27 cellular contexts compared by ENCODE assay signal in the genomic region with DNA sequence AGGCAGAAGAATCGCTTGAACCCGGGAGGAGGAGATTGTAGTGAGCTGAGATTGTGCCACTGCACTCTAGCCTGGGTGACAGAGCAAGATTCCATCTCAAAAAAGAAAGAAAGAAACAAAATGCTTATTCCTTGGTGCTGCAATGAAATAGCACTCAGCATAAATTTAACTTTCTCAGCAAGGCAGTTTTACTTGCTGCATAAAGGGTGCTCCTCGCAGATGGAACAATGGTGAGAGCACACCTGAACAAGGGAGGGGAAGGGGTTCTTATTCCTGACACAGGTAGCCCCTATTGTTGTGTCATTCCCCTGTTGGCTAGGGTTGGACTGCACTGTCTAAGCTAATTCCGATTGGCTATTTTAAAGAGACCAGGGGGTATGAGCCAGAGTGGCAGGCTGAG. TPM values are rescaled to one million over a fixed set of nuclear protein-coding genes. Genes with fewer than 3 reads are reported as not detected.
A peak's percentile ranks its signal among the peaks of the same experiment; 100 is the strongest.
DNase-seq lines count a peak whose midpoint lies in the region; ATAC-seq, FAIRE-seq and TF ChIP-seq lines count a peak whose summit lies in the region.
"Had no signal": no experiment of that assay in that cellular context is flagged by ENCODE, and none has a peak within 500 bp of the region (broad histone marks: within the 10 kb centered on the region; RNA-seq: fewer than 3 reads in every experiment).

No MANE protein-coding gene starts in this region.

- H3K9me3 Mint-ChIP-seq in stimulated activated naive CD8-positive, alpha-beta T cell treated with anti-CD3 and anti-CD28 coated beads, Interleukin-15, amount 100 ng/mL, for 72 hours, result peaks cover 14 to 22% of the 10 kb centered on the region in 2 donors

- POLR2A ChIA-PET in HepG2 (lab: Yijun Ruan, JAX), result no interaction called here
- POLR2A ChIA-PET in GM12878 (lab: Charles Lee), result interaction anchor here (0.6 kb wide), 1 partner anchor 12 kb away, joined by 3 read pairs; no protein-coding TSS in a partner anchor

- H4K20me1 ChIP-seq in HepG2 (ENCODE audit: insufficient read depth, low read length), result peaks cover 18% of the 10 kb centered on the region
- H4K20me1 ChIP-seq in Karpas-422 (ENCODE audit: insufficient read depth, low read depth, low read length), result no peaks in the 10 kb centered on the region
- no peaks in the 10 kb centered on the region for H4K20me1 ChIP-seq in GM12878 (ENCODE audit: control insufficient read depth, insufficient read depth)

- intact Hi-C loops in HepG2 (cut with micrococcal nuclease; ENCODE audit: unreplicated experiment) (no loop called here), right lobe of liver (cut with DNase I) (no loop called here), GM12878 (cut with micrococcal nuclease; ENCODE audit: unreplicated experiment) (no loop called here)

- H3K9ac ChIP-seq in HepG2 (ENCODE audit: insufficient read depth, low read depth, low read length) (no peak overlapping the region), Karpas-422 (ENCODE audit: low read length) (no peak overlapping the region), GM12878 (ENCODE audit: control insufficient read depth, insufficient read depth, low read length) (no peak overlapping the region)

- BruUV-seq in HepG2 (replicated peaks; lab: Mats Ljungman, UMichigan) (no TSS peak), GM12878 (replicated peaks; lab: Mats Ljungman, UMichigan) (TSS peak; percentile 21)

- H3K9me2 ChIP-seq in Karpas-422 (replicated peaks; ENCODE audit: insufficient read depth, low read length), result no peaks in the 10 kb centered on the region

- H3K79me2 ChIP-seq in HepG2 (ENCODE audit: insufficient read depth, low read length), result peaks cover 84% of the 10 kb centered on the region
- peaks cover 92% of the 10 kb centered on the region for H3K79me2 ChIP-seq in Karpas-422 (ENCODE audit: low read length)
- peaks cover 69% of the 10 kb centered on the region for H3K79me2 ChIP-seq in GM12878 (ENCODE audit: control insufficient read depth, insufficient read depth, low read length)

- TF ChIP-seq CTCF in HepG2 (CRISPR knock-in tag; IDR thresholded peaks at IDR 0.05), result no peak
- no peak for TF ChIP-seq CTCF in right lobe of liver (IDR thresholded peaks at IDR 0.05)
- no peak for TF ChIP-seq CTCF in GM12878 (IDR thresholded peaks at IDR 0.05 in 2 of 3, conservative IDR thresholded peaks at IDR 0.05 in 1 of 3; ENCODE audit: control insufficient read depth in 2 of 3, extremely low read depth in 1 of 3, insufficient read depth in 1 of 3, low read depth in 3 of 3, low read length in 3 of 3)

- H3K27ac Mint-ChIP-seq in stimulated activated naive CD8-positive, alpha-beta T cell treated with anti-CD3 and anti-CD28 coated beads, Interleukin-15, amount 100 ng/mL, for 72 hours, result peak overlapping the region; percentile 9 to 31
- H3K27ac Mint-ChIP-seq: T-helper 1 cell treated with Interleukin-12 subunit alpha and Interleukin-12 subunit beta and Interleukin-4 antibody, amounts not matched to agents 30 μg/mL and 1 μg/mL, for 36 hours had no signal

- H3K4me2 ChIP-seq in HepG2 (ENCODE audit: low read depth, low read length) (no peak overlapping the region), Karpas-422 (ENCODE audit: low read depth, low read length, poor library complexity, severe bottlenecking) (no peak overlapping the region), GM12878 (ENCODE audit: control insufficient read depth, insufficient read depth) (no peak overlapping the region)

- no peaks in the 10 kb centered on the region for H3K27me3 Mint-ChIP-seq in stimulated activated naive CD8-positive, alpha-beta T cell treated with anti-CD3 and anti-CD28 coated beads, Interleukin-15, amount 100 ng/mL, for 72 hours

- RAD21 ChIA-PET in GM12878 (lab: Charles Lee; ENCODE audit: unreplicated experiment), result no interaction called here

- TF ChIP-seq EP300 in HepG2 (IDR thresholded peaks at IDR 0.05; ENCODE audit: low read depth in 2 of 2, low read length in 2 of 2) (no peak), HepG2 (CRISPR knock-in tag; IDR thresholded peaks at IDR 0.05; ENCODE audit: borderline replicate concordance) (no peak), GM12878 (IDR thresholded peaks at IDR 0.05; ENCODE audit: borderline replicate concordance in 1 of 2, control insufficient read depth in 1 of 2, low read depth in 2 of 2, low read length in 2 of 2) (no peak)

- peaks cover 55% of the 10 kb centered on the region for H3K4me1 ChIP-seq in HepG2 (ENCODE audit: insufficient read depth, low read length)
- no peaks in the 10 kb centered on the region for H3K4me1 ChIP-seq in right lobe of liver
- H3K4me1 ChIP-seq in Karpas-422 (ENCODE audit: low read length), result no peaks in the 10 kb centered on the region
- no peaks in the 10 kb centered on the region for H3K4me1 ChIP-seq in GM12878 (ENCODE audit: control insufficient read depth, insufficient read depth, low read length)
- H3K4me1 ChIP-seq: prostate gland, uterus had no signal

- H3K4me1 Mint-ChIP-seq in stimulated activated naive CD8-positive, alpha-beta T cell treated with anti-CD3 and anti-CD28 coated beads, Interleukin-15, amount 100 ng/mL, for 72 hours, result peaks cover 65% of the 10 kb centered on the region

- CTCF ChIA-PET in HepG2 (lab: Yijun Ruan, JAX; ENCODE audit: low intra/inter-chr PET ratio, low total read pairs), result no interaction called here
- CTCF ChIA-PET in GM12878 (lab: Yijun Ruan, JAX), result interaction anchor here (0.9 kb wide), 1 partner anchor 11 kb away, joined by 3 read pairs; no protein-coding TSS in a partner anchor

- H2AFZ ChIP-seq in HepG2 (ENCODE audit: low read length) (no peak overlapping the region), Karpas-422 (ENCODE audit: low read length) (no peak overlapping the region), GM12878 (ENCODE audit: control insufficient read depth, low read depth, low read length) (no peak overlapping the region)

- FAIRE-seq in HepG2 (lab: Jason Lieb, UNC) (no peak), GM12878 (lab: Jason Lieb, UNC) (no peak)

- H3K4me3 Mint-ChIP-seq in stimulated activated naive CD8-positive, alpha-beta T cell treated with anti-CD3 and anti-CD28 coated beads, Interleukin-15, amount 100 ng/mL, for 72 hours, result peak overlapping the region in 1 of 2 donors; percentile 16
- H3K4me3 Mint-ChIP-seq: H9; T-helper 1 cell treated with Interleukin-12 subunit alpha and Interleukin-12 subunit beta and Interleukin-4 antibody, amounts not matched to agents 30 μg/mL and 1 μg/mL, for 36 hours had no signal

- ATAC-seq in HepG2 (no peak), right lobe of liver (no peak), GM12878 (no peak), GM21447 (IDR thresholded peaks at IDR 0.05; ENCODE audit: unreplicated experiment) (no peak)
- ATAC-seq in stimulated activated naive CD8-positive, alpha-beta T cell treated with anti-CD3 and anti-CD28 coated beads, Interleukin-15, amount 100 ng/mL, for 72 hours, result no peak
- ATAC-seq: left lobe of liver had no signal

- no peak overlapping the region for H3K4me3 ChIP-seq in HepG2 (replicated peaks in 1 of 3; ENCODE audit: insufficient read depth in 1 of 3, low read depth in 2 of 3, low read length in 3 of 3)
- no peak overlapping the region for H3K4me3 ChIP-seq in right lobe of liver
- no peak overlapping the region for H3K4me3 ChIP-seq in Karpas-422 (ENCODE audit: low read length)
- no peak overlapping the region for H3K4me3 ChIP-seq in GM12878
- H3K4me3 ChIP-seq: prostate gland, sigmoid colon, SK-N-MC, thoracic aorta, uterus had no signal

- H3K27ac ChIP-seq in HepG2 (ENCODE audit: extremely low read length, insufficient read depth, low read length) (no peak overlapping the region), right lobe of liver (no peak overlapping the region), Karpas-422 (ENCODE audit: low read length) (no peak overlapping the region), GM12878 (ENCODE audit: control insufficient read depth, insufficient read depth) (no peak overlapping the region)
- H3K27ac ChIP-seq: brain microvascular endothelial cell, epithelial cell of prostate, prostate gland, sigmoid colon, SK-N-MC, thoracic aorta, uterus had no signal

- peaks cover 8% of the 10 kb centered on the region; the same call in 1 of the 2 replicates for H3K9me3 ChIP-seq in HepG2 (ENCODE audit: low read length)
- H3K9me3 ChIP-seq in right lobe of liver, result peaks cover 0 to 3% (median 0%) of the 10 kb centered on the region in 4 donors
- peaks cover 35% of the 10 kb centered on the region for H3K9me3 ChIP-seq in Karpas-422 (ENCODE audit: low read length)
- H3K9me3 ChIP-seq in GM12878 (replicated peaks; ENCODE audit: control insufficient read depth, insufficient read depth, low read length), result peaks cover 30% of the 10 kb centered on the region
- H3K9me3 ChIP-seq: prostate gland, uterus had no signal

- in situ Hi-C loops in HepG2 (cut with HindIII; ENCODE audit: extremely low pct_ligation_motif_present, low pct_unique_long_range_greater_than_20kb), result no loop called here
- in situ Hi-C loops in GM12878 (cut with MboI), result no loop called here

- no peak for TF ChIP-seq RAD21 in HepG2 (CRISPR knock-in tag; IDR thresholded peaks at IDR 0.05)
- TF ChIP-seq RAD21 in GM12878 (IDR thresholded peaks at IDR 0.05; ENCODE audit: insufficient read depth, low read depth, low read length), result no peak

- TF ChIP-seq POLR2A in HepG2 (IDR thresholded peaks at IDR 0.05; ENCODE audit: insufficient read depth in 1 of 2, low read depth in 2 of 2, low read length in 2 of 2) (no peak), right lobe of liver (IDR thresholded peaks at IDR 0.05) (no peak), GM12878 (IDR thresholded peaks at IDR 0.05; ENCODE audit: low read depth, low read length) (no peak)

- H3K27me3 ChIP-seq in HepG2 (ENCODE audit: control insufficient read depth in 1 of 2, insufficient read depth in 2 of 2, low read length in 2 of 2), result no peaks in the 10 kb centered on the region
- no peaks in the 10 kb centered on the region for H3K27me3 ChIP-seq in right lobe of liver
- no peaks in the 10 kb centered on the region for H3K27me3 ChIP-seq in Karpas-422 (ENCODE audit: low read length)
- H3K27me3 ChIP-seq in GM12878 (replicated peaks in 1 of 2; ENCODE audit: control insufficient read depth in 2 of 2, insufficient read depth in 2 of 2, low read length in 1 of 2), result no peaks in the 10 kb centered on the region
- H3K27me3 ChIP-seq: brain microvascular endothelial cell, sigmoid colon, uterus had no signal

- H3K36me3 ChIP-seq in HepG2 (replicated peaks in 1 of 2; ENCODE audit: control insufficient read depth in 1 of 2, insufficient read depth in 2 of 2, low read length in 2 of 2) (peaks cover 0 to 1% of the 10 kb centered on the region in 2 experiments; a peak in 1 of 5 replicates), right lobe of liver (peaks cover 0 to 3% (median 1%) of the 10 kb centered on the region in 4 donors), Karpas-422 (ENCODE audit: insufficient read depth, low read length) (peaks cover 64% of the 10 kb centered on the region), GM12878 (ENCODE audit: control insufficient read depth in 2 of 2, insufficient read depth in 2 of 2, low read length in 1 of 2) (peaks cover 5 to 24% of the 10 kb centered on the region in 2 experiments)
- H3K36me3 ChIP-seq: prostate gland, sigmoid colon, thoracic aorta, uterus had no signal

- DNase-seq in HepG2 (ENCODE audit: low spot score) (no peak), right lobe of liver (no peak), Karpas-422 (peak; percentile 62), GM12878 (ENCODE audit: low read depth, low spot score) (no peak), HuH-7 (ENCODE audit: low spot score) (no peak)
- no peak for DNase-seq in stimulated activated naive CD8-positive, alpha-beta T cell treated with anti-CD3 and anti-CD28 coated beads, Interleukin-15, amount 100 ng/mL, for 72 hours
- DNase-seq: activated CD4-positive, CD25-positive, alpha-beta regulatory T cell treated with anti-CD3 and anti-CD28 coated beads, Interleukin-2, amount 50 U/mL, for 72 hours; activated effector memory CD4-positive, alpha-beta T cell treated with Interleukin-2 at 50 U/mL for 16 hours; amniotic stem cell; brain microvascular endothelial cell; H9; mesenchymal stem cell; MM.1S; NCI-H1417; NCI-H2029 treated with DMSO at 0.1 percent for 48 hours; NCI-H446; sigmoid colon; stimulated activated CD4-positive, alpha-beta T cell treated with anti-CD3 and anti-CD28 coated beads, Interleukin-4, amount 100 ng/mL, for 4 hours; stimulated activated naive CD4-positive, alpha-beta T cell; uterus had no signal

- WGBS in HepG2 (ENCODE audit: low lambda C conversion rate), result 72% methylated on average over 4 of the region's 4 CpGs
- 77% methylated on average over 4 of the region's 4 CpGs for WGBS in right lobe of liver (ENCODE audit: insufficient coverage, low coverage, low lambda C conversion rate, missing lambda C conversion rate)
- 71% methylated on average over 4 of the region's 4 CpGs for WGBS in GM12878 (ENCODE audit: insufficient coverage, insufficient replicate concordance, low lambda C conversion rate, missing lambda C conversion rate)

- SMC1A ChIA-PET in GM12878 (lab: Charles Lee; ENCODE audit: uncharacterized antibody, unreplicated experiment), result no interaction called here

RNA-seq across cellular contexts. Expression of a gene that starts 17.1 kb away (rescaled TPM):
- 24.7 and 52.5 TPM in 2 replicates for total RNA-seq in HepG2 (2016; rRNA removed; fragmentation: Illumina TruSeq; extraction: Trizol)
- total RNA-seq in HepG2 (2016; cell fraction: cytosol; rRNA removed; fragmentation: Illumina TruSeq; extraction: Trizol; ENCODE audit: low read depth), result 29.7 and 29.8 TPM in 2 replicates
- 25.8 and 50.8 TPM in 2 replicates for total RNA-seq in HepG2 (2016; cell fraction: insoluble cytoplasmic fraction; rRNA removed; fragmentation: Illumina TruSeq; extraction: Trizol)
- 26.7 and 27.3 TPM in 2 replicates for total RNA-seq in HepG2 (2016; cell fraction: membrane; rRNA removed; fragmentation: Illumina TruSeq; extraction: Trizol)
- 21.3 and 28.8 TPM in 2 replicates for total RNA-seq in HepG2 (2016; cell fraction: nucleus; rRNA removed; fragmentation: Illumina TruSeq; extraction: Trizol)
- 20.7 and 23.0 TPM in 2 replicates for polyA plus RNA-seq in HepG2 (2011; rRNA removed)
- 17.8 and 24.1 TPM in 2 replicates for polyA plus RNA-seq in HepG2 (2011; cell fraction: cytosol; rRNA removed)
- 6.9 and 11.2 TPM in 2 replicates for polyA plus RNA-seq in HepG2 (2011; cell fraction: nucleus; rRNA removed)
- 46.1 and 48.3 TPM in 2 replicates for polyA plus RNA-seq in HepG2 (2012)
- polyA plus RNA-seq in HepG2 (2016; cell fraction: cytosol; fragmentation: Illumina TruSeq; extraction: Trizol; ENCODE audit: low read depth), result 3.5 TPM in 2 replicates
- polyA plus RNA-seq in HepG2 (2016; cell fraction: insoluble cytoplasmic fraction; fragmentation: Illumina TruSeq; extraction: Trizol; ENCODE audit: low read depth), result 52.9 and 62.1 TPM in 2 replicates
- polyA plus RNA-seq in HepG2 (2016; cell fraction: membrane; fragmentation: Illumina TruSeq; extraction: Trizol; ENCODE audit: low read depth), result 13.7 and 14.3 TPM in 2 replicates
- polyA plus RNA-seq in HepG2 (2016; cell fraction: nucleus; fragmentation: Illumina TruSeq; extraction: Trizol; ENCODE audit: insufficient read depth, low read depth), result 27.3 and 28.5 TPM in 2 replicates
- polyA minus RNA-seq in HepG2 (2011; rRNA and poly(A)+ RNA removed; ENCODE audit: low replicate concordance), result 53.5 and 73.4 TPM in 2 replicates
- polyA minus RNA-seq in HepG2 (2011; cell fraction: cytosol; rRNA and poly(A)+ RNA removed), result 63.8 and 71.2 TPM in 2 replicates
- 23.6 and 36.4 TPM in 2 replicates for polyA minus RNA-seq in HepG2 (2011; cell fraction: nucleus; rRNA and poly(A)+ RNA removed)
- 10 to 100 TPM; 35.7 to 59.6 (median 42.0) TPM for total RNA-seq in right lobe of liver
- total RNA-seq in Karpas-422 (2014; rRNA removed; shearing (Covaris generic); ENCODE audit: low replicate concordance), result 87.0 and 102 TPM in 2 replicates
- 30.3 and 31.9 TPM in 2 replicates for total RNA-seq in GM12878 (2013; cell fraction: nucleolus; rRNA removed)
- total RNA-seq in GM12878 (2014; rRNA removed), result 13.4 and 15.7 TPM in 2 replicates
- total RNA-seq in GM12878 (2014; rRNA removed; fragmentation: Illumina TruSeq; extraction: Trizol), result 21.9 and 23.3 TPM in 2 replicates
- 54.5 and 59.1 TPM in 2 replicates for total RNA-seq in GM12878 (2021)
- 23.4 TPM for polyA plus RNA-seq in GM12878 (2011; ENCODE audit: low read depth)
- 44.7 and 46.5 TPM in 2 replicates for polyA plus RNA-seq in GM12878 (2011; rRNA removed)
- polyA plus RNA-seq in GM12878 (2011; cell fraction: cytosol; rRNA removed), result 34.2 and 44.8 TPM in 2 replicates
- 15.1 and 15.6 TPM in 2 replicates for polyA plus RNA-seq in GM12878 (2011; cell fraction: nucleus; rRNA removed)
- polyA plus RNA-seq in GM12878 (2012), result 43.8 and 44.0 TPM in 2 replicates
- polyA plus RNA-seq in GM12878 (2014; fragmentation: Illumina TruSeq; extraction: Trizol), result 43.4 and 52.2 TPM in 2 replicates
- 10 to 100 TPM in 1 of 2 experiments, 1 to 10 TPM in 1; 9.0 to 11.7 TPM for polyA plus RNA-seq in GM12878 (2014; fragmentation: Nextera tagmentation; extraction: Ambion mirVana)
- 17.5 and 18.2 TPM in 2 replicates for polyA plus RNA-seq in GM12878 (2014; rRNA removed)
- polyA plus RNA-seq in GM12878 (2016; fragmentation: Nextera tagmentation; extraction: Ambion mirVana), result 10 to 100 TPM; 32.1 to 35.9 TPM
- polyA minus RNA-seq in GM12878 (2011; rRNA and poly(A)+ RNA removed), result 84.2 and 128 TPM in 2 replicates
- polyA minus RNA-seq in GM12878 (2011; cell fraction: cytosol; rRNA and poly(A)+ RNA removed), result 42.6 and 49.1 TPM in 2 replicates
- 5.1 and 8.1 TPM in 2 replicates for polyA minus RNA-seq in GM12878 (2011; cell fraction: nucleus; rRNA and poly(A)+ RNA removed)

RNA-seq across cellular contexts. Expression of a gene that starts 44.6 kb away (rescaled TPM):
- 19.2 and 21.3 TPM in 2 replicates for total RNA-seq in HepG2 (2016; rRNA removed; fragmentation: Illumina TruSeq; extraction: Trizol)
- total RNA-seq in HepG2 (2016; cell fraction: cytosol; rRNA removed; fragmentation: Illumina TruSeq; extraction: Trizol; ENCODE audit: low read depth), result 14.5 and 16.7 TPM in 2 replicates
- total RNA-seq in HepG2 (2016; cell fraction: insoluble cytoplasmic fraction; rRNA removed; fragmentation: Illumina TruSeq; extraction: Trizol), result 20.4 TPM in 2 replicates
- total RNA-seq in HepG2 (2016; cell fraction: membrane; rRNA removed; fragmentation: Illumina TruSeq; extraction: Trizol), result 21.3 and 29.5 TPM in 2 replicates
- total RNA-seq in HepG2 (2016; cell fraction: nucleus; rRNA removed; fragmentation: Illumina TruSeq; extraction: Trizol), result 13.8 and 14.2 TPM in 2 replicates
- 9.8 and 13.2 TPM in 2 replicates for polyA plus RNA-seq in HepG2 (2011; rRNA removed)
- 7.1 and 12.4 TPM in 2 replicates for polyA plus RNA-seq in HepG2 (2011; cell fraction: cytosol; rRNA removed)
- 2.3 and 2.9 TPM in 2 replicates for polyA plus RNA-seq in HepG2 (2011; cell fraction: nucleus; rRNA removed)
- 8.7 and 12.5 TPM in 2 replicates for polyA plus RNA-seq in HepG2 (2012)
- polyA plus RNA-seq in HepG2 (2016; cell fraction: cytosol; fragmentation: Illumina TruSeq; extraction: Trizol; ENCODE audit: low read depth), result 13.7 and 19.3 TPM in 2 replicates
- polyA plus RNA-seq in HepG2 (2016; cell fraction: insoluble cytoplasmic fraction; fragmentation: Illumina TruSeq; extraction: Trizol; ENCODE audit: low read depth), result 18.2 and 21.5 TPM in 2 replicates
- 18.3 and 23.7 TPM in 2 replicates for polyA plus RNA-seq in HepG2 (2016; cell fraction: membrane; fragmentation: Illumina TruSeq; extraction: Trizol; ENCODE audit: low read depth)
- polyA plus RNA-seq in HepG2 (2016; cell fraction: nucleus; fragmentation: Illumina TruSeq; extraction: Trizol; ENCODE audit: insufficient read depth, low read depth), result 17.8 and 22.2 TPM in 2 replicates
- polyA minus RNA-seq in HepG2 (2011; rRNA and poly(A)+ RNA removed; ENCODE audit: low replicate concordance), result 5.1 and 15.9 TPM in 2 replicates
- polyA minus RNA-seq in HepG2 (2011; cell fraction: cytosol; rRNA and poly(A)+ RNA removed), result 7.3 and 7.4 TPM in 2 replicates
- polyA minus RNA-seq in HepG2 (2011; cell fraction: nucleus; rRNA and poly(A)+ RNA removed), result 4.1 and 5.0 TPM in 2 replicates
- total RNA-seq in right lobe of liver, result 10 to 100 TPM in 2 of 6 experiments, 1 to 10 TPM in 4; 6.4 to 17.0 (median 7.2) TPM
- 51.3 and 55.6 TPM in 2 replicates for total RNA-seq in Karpas-422 (2014; rRNA removed; shearing (Covaris generic); ENCODE audit: low replicate concordance)
- 12.4 TPM in 2 replicates for total RNA-seq in GM12878 (2013; cell fraction: nucleolus; rRNA removed)
- 23.8 and 31.9 TPM in 2 replicates for total RNA-seq in GM12878 (2014; rRNA removed)
- 22.6 and 22.9 TPM in 2 replicates for total RNA-seq in GM12878 (2014; rRNA removed; fragmentation: Illumina TruSeq; extraction: Trizol)
- total RNA-seq in GM12878 (2021), result 21.8 and 27.1 TPM in 2 replicates
- polyA plus RNA-seq in GM12878 (2011; ENCODE audit: low read depth), result 8.6 TPM
- 17.6 and 26.2 TPM in 2 replicates for polyA plus RNA-seq in GM12878 (2011; rRNA removed)
- polyA plus RNA-seq in GM12878 (2011; cell fraction: cytosol; rRNA removed), result 7.9 and 8.1 TPM in 2 replicates
- 5.1 and 5.5 TPM in 2 replicates for polyA plus RNA-seq in GM12878 (2011; cell fraction: nucleus; rRNA removed)
- polyA plus RNA-seq in GM12878 (2012), result 11.6 and 13.9 TPM in 2 replicates
- 25.5 and 29.7 TPM in 2 replicates for polyA plus RNA-seq in GM12878 (2014; fragmentation: Illumina TruSeq; extraction: Trizol)
- polyA plus RNA-seq in GM12878 (2014; fragmentation: Nextera tagmentation; extraction: Ambion mirVana), result 1 to 10 TPM; 3.8 to 9.7 TPM
- polyA plus RNA-seq in GM12878 (2014; rRNA removed), result 23.5 and 27.3 TPM in 2 replicates
- polyA plus RNA-seq in GM12878 (2016; fragmentation: Nextera tagmentation; extraction: Ambion mirVana), result 10 to 100 TPM in 1 of 2 experiments, 1 to 10 TPM in 1; 5.7 to 40.0 TPM
- 10.5 and 11.1 TPM in 2 replicates for polyA minus RNA-seq in GM12878 (2011; rRNA and poly(A)+ RNA removed)
- 5.1 and 5.5 TPM in 2 replicates for polyA minus RNA-seq in GM12878 (2011; cell fraction: cytosol; rRNA and poly(A)+ RNA removed)
- 5.0 and 5.3 TPM in 2 replicates for polyA minus RNA-seq in GM12878 (2011; cell fraction: nucleus; rRNA and poly(A)+ RNA removed)

RNA-seq across cellular contexts. Expression of a gene that starts 44.7 kb away (rescaled TPM):
- total RNA-seq in HepG2 (2016; rRNA removed; fragmentation: Illumina TruSeq; extraction: Trizol) (1.2 and 1.5 TPM in 2 replicates), right lobe of liver (under 1 TPM; 0.37 to 0.99 (median 0.51) TPM), GM12878 (2014; rRNA removed) (2.0 and 2.5 TPM in 2 replicates), GM12878 (2014; rRNA removed; fragmentation: Illumina TruSeq; extraction: Trizol) (2.7 and 2.9 TPM in 2 replicates), GM12878 (2021) (1.6 and 1.9 TPM in 2 replicates)
- total RNA-seq in HepG2 (2016; cell fraction: cytosol; rRNA removed; fragmentation: Illumina TruSeq; extraction: Trizol; ENCODE audit: low read depth), result 0.79 and 1.0 TPM in 2 replicates
- total RNA-seq in HepG2 (2016; cell fraction: insoluble cytoplasmic fraction; rRNA removed; fragmentation: Illumina TruSeq; extraction: Trizol), result 1.6 and 1.8 TPM in 2 replicates
- total RNA-seq in HepG2 (2016; cell fraction: membrane; rRNA removed; fragmentation: Illumina TruSeq; extraction: Trizol), result 2.4 and 3.0 TPM in 2 replicates
- total RNA-seq in HepG2 (2016; cell fraction: nucleus; rRNA removed; fragmentation: Illumina TruSeq; extraction: Trizol), result 0.60 and 0.71 TPM in 2 replicates
- polyA plus RNA-seq in HepG2 (2011; rRNA removed) (0.43 and 0.48 TPM in 2 replicates), GM12878 (2011; rRNA removed) (1.9 and 2.8 TPM in 2 replicates), GM12878 (2014; fragmentation: Illumina TruSeq; extraction: Trizol) (3.1 and 4.5 TPM in 2 replicates), GM12878 (2014; fragmentation: Nextera tagmentation; extraction: Ambion mirVana) (1 to 10 TPM; 2.4 to 2.8 TPM), GM12878 (2014; rRNA removed) (2.2 and 2.6 TPM in 2 replicates), GM12878 (2016; fragmentation: Nextera tagmentation; extraction: Ambion mirVana) (1 to 10 TPM; 5.6 to 5.9 TPM)
- 0.16 and 0.23 TPM in 2 replicates for polyA plus RNA-seq in HepG2 (2011; cell fraction: cytosol; rRNA removed)
- 0.10 TPM in 1 of 2 replicates, not detected in the other for polyA plus RNA-seq in HepG2 (2011; cell fraction: nucleus; rRNA removed)
- 0.32 and 0.53 TPM in 2 replicates for polyA plus RNA-seq in HepG2 (2012)
- polyA plus RNA-seq in HepG2 (2016; cell fraction: cytosol; fragmentation: Illumina TruSeq; extraction: Trizol; ENCODE audit: low read depth), result 0.61 and 0.97 TPM in 2 replicates
- 1.2 and 1.5 TPM in 2 replicates for polyA plus RNA-seq in HepG2 (2016; cell fraction: insoluble cytoplasmic fraction; fragmentation: Illumina TruSeq; extraction: Trizol; ENCODE audit: low read depth)
- polyA plus RNA-seq in HepG2 (2016; cell fraction: membrane; fragmentation: Illumina TruSeq; extraction: Trizol; ENCODE audit: low read depth), result 1.4 and 1.9 TPM in 2 replicates
- 0.63 and 0.81 TPM in 2 replicates for polyA plus RNA-seq in HepG2 (2016; cell fraction: nucleus; fragmentation: Illumina TruSeq; extraction: Trizol; ENCODE audit: insufficient read depth, low read depth)
- 0.12 and 0.42 TPM in 2 replicates for polyA minus RNA-seq in HepG2 (2011; rRNA and poly(A)+ RNA removed; ENCODE audit: low replicate concordance)
- polyA minus RNA-seq in HepG2 (2011; cell fraction: cytosol; rRNA and poly(A)+ RNA removed), result 0.30 and 0.53 TPM in 2 replicates
- 0.25 TPM in 1 of 2 replicates, not detected in the other for polyA minus RNA-seq in HepG2 (2011; cell fraction: nucleus; rRNA and poly(A)+ RNA removed)
- total RNA-seq in Karpas-422 (2014; rRNA removed; shearing (Covaris generic); ENCODE audit: low replicate concordance), result 2.6 and 4.0 TPM in 2 replicates
- 0.22 and 0.23 TPM in 2 replicates for total RNA-seq in GM12878 (2013; cell fraction: nucleolus; rRNA removed)
- 0.76 TPM for polyA plus RNA-seq in GM12878 (2011; ENCODE audit: low read depth)
- 0.76 and 0.95 TPM in 2 replicates for polyA plus RNA-seq in GM12878 (2011; cell fraction: cytosol; rRNA removed)
- polyA plus RNA-seq in GM12878 (2011; cell fraction: nucleus; rRNA removed), result 0.23 and 0.24 TPM in 2 replicates
- polyA plus RNA-seq in GM12878 (2012), result 1.2 and 2.3 TPM in 2 replicates
- 0.41 and 0.73 TPM in 2 replicates for polyA minus RNA-seq in GM12878 (2011; rRNA and poly(A)+ RNA removed)
- not detected in 2 replicates for polyA minus RNA-seq in GM12878 (2011; cell fraction: cytosol; rRNA and poly(A)+ RNA removed)
- polyA minus RNA-seq in GM12878 (2011; cell fraction: nucleus; rRNA and poly(A)+ RNA removed), result 0.60 TPM in 1 of 2 replicates, not detected in the other
